Comparison of ENCODE assay signal across 9 cellular contexts in genomic region chr7:128030263-128030998, GRCh38. TPM values are rescaled to one million over a fixed set of nuclear protein-coding genes. Genes with fewer than 3 reads are reported as not detected.
DNase-seq lines count a peak whose midpoint lies in the region; ATAC-seq and TF ChIP-seq lines count a peak whose summit lies in the region.
"Had no signal": no experiment of that assay in that cellular context is flagged by ENCODE, and none has a peak within 500 bp of the region (broad histone marks: within the 10 kb centered on the region; RNA-seq: fewer than 3 reads in every experiment).

No MANE protein-coding gene starts in this region.

- CTCF ChIA-PET in activated CD4-positive, alpha-beta memory T cell treated with anti-CD3 and anti-CD28 coated beads for 36 hours (lab: Charles Lee) = interaction anchor here (3.2 kb wide), 1 partner anchor 180 kb away, joined by 12 read pairs; no protein-coding TSS in a partner anchor

- POLR2A ChIA-PET in activated CD4-positive, alpha-beta memory T cell treated with anti-CD3 and anti-CD28 coated beads for 36 hours (lab: Charles Lee) = no interaction called here

- H3K27me3 Mint-ChIP-seq in activated CD4-positive, alpha-beta memory T cell treated with anti-CD3 and anti-CD28 coated beads for 36 hours = no peaks in the 10 kb centered on the region

- DNase-seq in ELF-1 (ENCODE audit: low read depth, low spot score) (peak; percentile 74), retinal pigment epithelial cell (ENCODE audit: low read depth) (no peak), HUDEP-2 (lab: John Stamatoyannopoulos, UW; ENCODE audit: unreplicated experiment in 76 of 76) (no peak), cortex of kidney (lab: John Stamatoyannopoulos, UW) (no peak)
- no peak for DNase-seq in activated CD4-positive, alpha-beta memory T cell treated with anti-CD3 and anti-CD28 coated beads for 36 hours
- no peak for DNase-seq in stimulated activated CD4-positive, alpha-beta T cell treated with anti-CD3 and anti-CD28 coated beads, Interleukin-15, amount 100 ng/mL, for 24 hours
- DNase-seq: activated CD4-positive, CD25-positive, alpha-beta regulatory T cell had no signal

- H3K4me1 Mint-ChIP-seq in activated CD4-positive, alpha-beta memory T cell treated with anti-CD3 and anti-CD28 coated beads for 36 hours (ENCODE audit: low read depth) = peaks cover 14% of the 10 kb centered on the region

- H3K4me3 ChIP-seq in iPS-11a (ENCODE audit: low read depth, low read length) = peak overlapping the region; percentile 67
- peak overlapping the region; percentile 55 for H3K4me3 ChIP-seq in retinal pigment epithelial cell (ENCODE audit: low read length)

- H3K36me3 Mint-ChIP-seq in activated CD4-positive, alpha-beta memory T cell treated with anti-CD3 and anti-CD28 coated beads for 36 hours = peaks cover 21% of the 10 kb centered on the region

- peak overlapping the region; percentile 45 for H3K4me3 Mint-ChIP-seq in activated CD4-positive, alpha-beta memory T cell treated with anti-CD3 and anti-CD28 coated beads for 36 hours

- no peak for ATAC-seq in GM18867 (IDR thresholded peaks at IDR 0.05; ENCODE audit: unreplicated experiment)

- TF ChIP-seq CTCF in retinal pigment epithelial cell (conservative IDR thresholded peaks at IDR 0.05; ENCODE audit: low read depth, low read length) = no peak

- H3K27ac Mint-ChIP-seq in activated CD4-positive, alpha-beta memory T cell treated with anti-CD3 and anti-CD28 coated beads for 36 hours = no peak overlapping the region

- H3K9me3 Mint-ChIP-seq in activated CD4-positive, alpha-beta memory T cell treated with anti-CD3 and anti-CD28 coated beads for 36 hours = no peaks in the 10 kb centered on the region

- intact Hi-C loops in activated CD4-positive, alpha-beta memory T cell treated with anti-CD3 and anti-CD28 coated beads for 36 hours (cut with micrococcal nuclease) = loop anchor here (5.0 to 10.0 kb wide), 6 partner anchors 133 to 678 kb away; partner anchors contain the start of gene RBM28

RNA-seq across cellular contexts. Expression of gene LRRC4, which starts 0.8 kb away (rescaled TPM):
- total RNA-seq in activated CD4-positive, alpha-beta memory T cell treated with anti-CD3 and anti-CD28 coated beads for 36 hours = under 1 TPM; 0.68 to 0.74 TPM
